Comparison of ENCODE assay signal across 1 cellular context in genomic region chr11:44065851-44066731, GRCh38.
TF ChIP-seq lines count a peak whose summit lies in the region.

TSS of gene ACCS (plus strand) at chr11:44066270. CDS start at chr11:44067628, 1,358 bp downstream.

TF ChIP-seq in K562, 482 proteins besides CTCF, POLR2A, EP300 and RAD21 (continued from another document and continues in another):
- TF ChIP-seq SIRT6 (IDR thresholded peaks at IDR 0.05; ENCODE audit: low read depth, low read length) (no peak), XRCC5 (IDR thresholded peaks at IDR 0.05; ENCODE audit: low read depth, low read length) (peak; percentile 94; the same call in 1 of the 2 replicates), CCNT2 (IDR thresholded peaks at IDR 0.05; ENCODE audit: borderline replicate concordance, extremely low read depth, insufficient read length, low read depth, low read length) (peak; percentile 74), RB1 (IDR thresholded peaks at IDR 0.05; ENCODE audit: low read depth) (peak; percentile 85), IRF2 (CRISPR knock-in tag; IDR thresholded peaks at IDR 0.05) (no peak), BMI1 (IDR thresholded peaks at IDR 0.05; ENCODE audit: low read length) (0 out of 2 replicates have a peak, but pooled peaks have one; percentile 14), HES1 (IDR thresholded peaks at IDR 0.05; ENCODE audit: low read depth) (peak; percentile 19; the same call in 1 of the 2 replicates), ZNF398 (CRISPR knock-in tag; IDR thresholded peaks at IDR 0.05) (no peak), NR2C2 (CRISPR knock-in tag; IDR thresholded peaks at IDR 0.05) (peak; percentile 39; the same call in 1 of the 2 replicates), NR2C2 (tag; IDR thresholded peaks at IDR 0.05) (peak; percentile 33; the same call in 1 of the 2 replicates), ZKSCAN3 (CRISPR knock-in tag; IDR thresholded peaks at IDR 0.05) (no peak), SMARCC2 (IDR thresholded peaks at IDR 0.05; ENCODE audit: low read depth) (peak; percentile 67), GATAD2A (IDR thresholded peaks at IDR 0.05) (peak; percentile 28; the same call in 1 of the 2 replicates), BCOR (IDR thresholded peaks at IDR 0.05) (peak; percentile 77), ZHX1 (conservative IDR thresholded peaks at IDR 0.05; ENCODE audit: low read length) (no peak), HDAC2 (IDR thresholded peaks at IDR 0.05) (peak; percentile 88), SNAPC5 (CRISPR knock-in tag; IDR thresholded peaks at IDR 0.05) (no peak), KLF13 (tag; IDR thresholded peaks at IDR 0.05; ENCODE audit: borderline replicate concordance, low read depth) (peak; percentile 56; the same call in 1 of the 2 replicates), RAD51 (IDR thresholded peaks at IDR 0.05; ENCODE audit: borderline replicate concordance, low read depth) (peak; percentile 81), NUFIP1 (IDR thresholded peaks at IDR 0.05; ENCODE audit: partially characterized antibody) (no peak), ZNF589 (CRISPR knock-in tag; IDR thresholded peaks at IDR 0.05; ENCODE audit: low read depth) (peak; percentile 72; the same call in 1 of the 2 replicates), SMARCB1 (IDR thresholded peaks at IDR 0.05; ENCODE audit: insufficient read length, low read depth) (no peak), CBFA2T2 (conservative IDR thresholded peaks at IDR 0.05) (0 out of 2 replicates have a peak, but pooled peaks have one; percentile 14), ZBTB7A (IDR thresholded peaks at IDR 0.05; ENCODE audit: borderline replicate concordance, control insufficient read depth, low read depth, low read length) (peak; percentile 69; the same call in 1 of the 2 replicates), SNIP1 (IDR thresholded peaks at IDR 0.05; ENCODE audit: low read depth) (no peak), KDM5B (IDR thresholded peaks at IDR 0.05; ENCODE audit: insufficient replicate concordance, low read depth, low read length) (peak; percentile 82), ZNF175 (CRISPR knock-in tag; IDR thresholded peaks at IDR 0.05; ENCODE audit: low read depth) (peak; percentile 61; the same call in 1 of the 2 replicates), EP400 (IDR thresholded peaks at IDR 0.05) (peak; percentile 97), NR2F6 (CRISPR knock-in tag; IDR thresholded peaks at IDR 0.05) (0 out of 2 replicates have a peak, but pooled peaks have one; percentile 4), ETV1 (tag; conservative IDR thresholded peaks at IDR 0.05; ENCODE audit: low read depth) (peak; percentile 92), SAFB2 (IDR thresholded peaks at IDR 0.05; ENCODE audit: borderline replicate concordance, low read depth, low read length, severe bottlenecking) (no peak), ETS1 (conservative IDR thresholded peaks at IDR 0.05; ENCODE audit: control insufficient read depth, low read depth, low read length) (peak; percentile 80), ZNF668 (CRISPR knock-in tag; IDR thresholded peaks at IDR 0.05) (peak; percentile 62; the same call in 1 of the 2 replicates), THAP7 (CRISPR knock-in tag; IDR thresholded peaks at IDR 0.05) (no peak), ZNF395 (CRISPR knock-in tag; IDR thresholded peaks at IDR 0.05) (no peak; the same call in 1 of the 2 replicates), ZNF217 (CRISPR knock-in tag; IDR thresholded peaks at IDR 0.05) (no peak), TAL1 (IDR thresholded peaks at IDR 0.05) (no peak), TCF3 (CRISPR knock-in tag; IDR thresholded peaks at IDR 0.05) (peak; percentile 25; the same call in 1 of the 2 replicates), HDAC1 (IDR thresholded peaks at IDR 0.05) (peak in 1 of 2 experiments; percentile 91; a peak in 2 of 4 replicates), MNT (conservative IDR thresholded peaks at IDR 0.05) (peak; percentile 93 to 95), HBP1 (CRISPR knock-in tag; IDR thresholded peaks at IDR 0.05) (no peak), YY1 (IDR thresholded peaks at IDR 0.05; ENCODE audit: borderline replicate concordance in 1 of 3, control insufficient read depth in 1 of 3, extremely low read depth in 1 of 3, insufficient read depth in 3 of 3, insufficient read length in 1 of 3, insufficient replicate concordance in 2 of 3, low read depth in 1 of 3, low read length in 2 of 3) (peak in 2 of 3 experiments; percentile 66 to 77), SREBF2 (CRISPR knock-in tag; IDR thresholded peaks at IDR 0.05) (0 out of 2 replicates have a peak, but pooled peaks have one; percentile 42), POLR3A (IDR thresholded peaks at IDR 0.05; ENCODE audit: borderline replicate concordance, extremely low read depth, insufficient read depth, insufficient read length) (no peak), ZBTB9 (CRISPR knock-in tag; IDR thresholded peaks at IDR 0.05) (no peak; the same call in 1 of the 2 replicates), VEZF1 (CRISPR knock-in tag; IDR thresholded peaks at IDR 0.05) (peak; percentile 67), CSDE1 (IDR thresholded peaks at IDR 0.05) (no peak), GABPA (tag; conservative IDR thresholded peaks at IDR 0.05; ENCODE audit: low read depth) (peak; percentile 48), E2F4 (CRISPR knock-in tag; IDR thresholded peaks at IDR 0.05; ENCODE audit: low read depth) (peak; percentile 65; the same call in 1 of the 2 replicates), CXXC5 (CRISPR knock-in tag; IDR thresholded peaks at IDR 0.05) (peak; percentile 92), CREB1 (IDR thresholded peaks at IDR 0.05) (peak; percentile 69), CREB1 (CRISPR knock-in tag; IDR thresholded peaks at IDR 0.05) (peak; percentile 77)
